ENCODE assay signal across 21 cellular contexts in genomic region chr19:47821460-47822020, GRCh38. TPM values are rescaled to one million over a fixed set of nuclear protein-coding genes. Genes with fewer than 3 reads are reported as not detected.
"Had no signal": no experiment of that assay in that cellular context is flagged by ENCODE, and none has a peak within 500 bp of the region (broad histone marks: within the 10 kb centered on the region; RNA-seq: fewer than 3 reads in every experiment).

Gene CRX (plus strand): TSS chr19:47821937. CDS start chr19:47834444, 12,507 bp downstream.

- H3K4me3 ChIP-seq: cardiac muscle cell, esophagus squamous epithelium, heart right ventricle, pancreas, sigmoid colon, thoracic aorta, upper lobe of right lung had no signal

- H3K27ac Mint-ChIP-seq: activated naive CD8-positive, alpha-beta T cell; stimulated activated effector memory CD8-positive, alpha-beta T cell treated with anti-CD3 and anti-CD28 coated beads, Interleukin-12 subunit alpha, Interleukin-12 subunit beta, amount 100 ng/mL, for 72 hours; T-cell had no signal

- H3K27me3 ChIP-seq: cardiac muscle cell, pancreas had no signal

- H3K36me3 Mint-ChIP-seq: activated naive CD8-positive, alpha-beta T cell; stimulated activated effector memory CD8-positive, alpha-beta T cell treated with anti-CD3 and anti-CD28 coated beads, Interleukin-12 subunit alpha, Interleukin-12 subunit beta, amount 100 ng/mL, for 72 hours; T-cell had no signal

- H3K9me3 Mint-ChIP-seq: stimulated activated effector memory CD8-positive, alpha-beta T cell treated with anti-CD3 and anti-CD28 coated beads, Interleukin-12 subunit alpha, Interleukin-12 subunit beta, amount 100 ng/mL, for 72 hours; T-cell had no signal

- H3K27ac ChIP-seq: esophagus squamous epithelium, heart right ventricle, neutrophil, pancreas, sigmoid colon, thoracic aorta, upper lobe of right lung had no signal

- FAIRE-seq: pancreas had no signal

- H3K4me3 Mint-ChIP-seq: activated naive CD8-positive, alpha-beta T cell; stimulated activated effector memory CD8-positive, alpha-beta T cell treated with anti-CD3 and anti-CD28 coated beads, Interleukin-12 subunit alpha, Interleukin-12 subunit beta, amount 100 ng/mL, for 72 hours; T-cell had no signal

- H3K9me3 ChIP-seq: esophagus squamous epithelium, neutrophil, pancreas, sigmoid colon, thoracic aorta, upper lobe of right lung had no signal

- DNase-seq: activated gamma-delta T cell; dermis blood vessel endothelial cell; effector memory CD4-positive, alpha-beta T cell; esophagus squamous epithelium; heart right ventricle; left ventricle myocardium superior; pancreas; sigmoid colon; stimulated activated CD4-positive, alpha-beta T cell treated with anti-CD3 and anti-CD28 coated beads, Interleukin-4, amount 100 ng/mL, for 24 hours; T-cell; T-helper 9 cell; upper lobe of right lung had no signal

- H3K36me3 ChIP-seq: cardiac muscle cell, esophagus squamous epithelium, heart right ventricle, neutrophil, pancreas, sigmoid colon, thoracic aorta, upper lobe of right lung had no signal

- ATAC-seq: activated CD4-positive, CD25-positive, alpha-beta regulatory T cell treated with anti-CD3 and anti-CD28 coated beads, Interleukin-2, amount 50 U/mL, for 24 hours; heart right ventricle; left ventricle myocardium superior; pancreas; stimulated activated effector memory CD8-positive, alpha-beta T cell treated with anti-CD3 and anti-CD28 coated beads, Interleukin-12 subunit alpha, Interleukin-12 subunit beta, amount 100 ng/mL, for 72 hours; T-cell; upper lobe of right lung had no signal

RNA-seq across cellular contexts. Expression of gene CRX, which starts in this region (rescaled TPM):
- total RNA-seq: activated CD8-positive, alpha-beta memory T cell treated with anti-CD3 and anti-CD28 coated beads for 36 hours; chondrocyte; dermis blood vessel endothelial cell; esophagus squamous epithelium; heart right ventricle; left ventricle myocardium superior; mononuclear cell; pancreas; sigmoid colon; T-cell; thoracic aorta; upper lobe of right lung had no signal
